1 cellular context compared by ENCODE assay signal in the genomic region with DNA sequence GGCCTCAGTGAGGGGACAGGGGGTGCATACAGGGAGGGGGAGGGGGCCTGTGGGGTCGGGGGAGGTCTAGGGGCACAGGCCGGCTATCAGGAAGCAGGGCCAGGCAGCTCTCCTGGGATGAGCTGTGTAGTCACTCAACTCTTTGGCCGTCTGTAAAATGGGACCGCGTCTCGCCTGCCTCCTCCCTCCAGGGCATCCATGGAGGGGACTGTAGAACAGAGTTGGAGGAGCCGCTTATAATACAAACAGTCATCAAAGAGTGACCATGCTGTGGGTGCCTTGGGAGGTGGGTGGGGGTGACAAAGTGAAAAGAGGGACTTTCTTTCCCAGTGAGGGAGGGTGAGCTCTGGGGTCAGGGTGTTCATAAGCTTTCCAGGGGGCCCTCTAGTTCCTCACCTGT.
TF ChIP-seq lines count a peak whose summit lies in the region.

No MANE protein-coding gene starts in this region.

TF ChIP-seq in GM23338, 12 proteins besides CTCF, POLR2A, EP300 and RAD21 (continued from another document):
- TF ChIP-seq REST (IDR thresholded peaks at IDR 0.05; ENCODE audit: unreplicated experiment) (no peak), CREB1 (CRISPR knock-in tag; IDR thresholded peaks at IDR 0.05; ENCODE audit: low read depth) (no peak), STAT1 (IDR thresholded peaks at IDR 0.05; ENCODE audit: unreplicated experiment) (no peak), EZH2phosphoT487 (IDR thresholded peaks at IDR 0.05; ENCODE audit: unreplicated experiment) (no peak)
- TF ChIP-seq, protein P1, sequence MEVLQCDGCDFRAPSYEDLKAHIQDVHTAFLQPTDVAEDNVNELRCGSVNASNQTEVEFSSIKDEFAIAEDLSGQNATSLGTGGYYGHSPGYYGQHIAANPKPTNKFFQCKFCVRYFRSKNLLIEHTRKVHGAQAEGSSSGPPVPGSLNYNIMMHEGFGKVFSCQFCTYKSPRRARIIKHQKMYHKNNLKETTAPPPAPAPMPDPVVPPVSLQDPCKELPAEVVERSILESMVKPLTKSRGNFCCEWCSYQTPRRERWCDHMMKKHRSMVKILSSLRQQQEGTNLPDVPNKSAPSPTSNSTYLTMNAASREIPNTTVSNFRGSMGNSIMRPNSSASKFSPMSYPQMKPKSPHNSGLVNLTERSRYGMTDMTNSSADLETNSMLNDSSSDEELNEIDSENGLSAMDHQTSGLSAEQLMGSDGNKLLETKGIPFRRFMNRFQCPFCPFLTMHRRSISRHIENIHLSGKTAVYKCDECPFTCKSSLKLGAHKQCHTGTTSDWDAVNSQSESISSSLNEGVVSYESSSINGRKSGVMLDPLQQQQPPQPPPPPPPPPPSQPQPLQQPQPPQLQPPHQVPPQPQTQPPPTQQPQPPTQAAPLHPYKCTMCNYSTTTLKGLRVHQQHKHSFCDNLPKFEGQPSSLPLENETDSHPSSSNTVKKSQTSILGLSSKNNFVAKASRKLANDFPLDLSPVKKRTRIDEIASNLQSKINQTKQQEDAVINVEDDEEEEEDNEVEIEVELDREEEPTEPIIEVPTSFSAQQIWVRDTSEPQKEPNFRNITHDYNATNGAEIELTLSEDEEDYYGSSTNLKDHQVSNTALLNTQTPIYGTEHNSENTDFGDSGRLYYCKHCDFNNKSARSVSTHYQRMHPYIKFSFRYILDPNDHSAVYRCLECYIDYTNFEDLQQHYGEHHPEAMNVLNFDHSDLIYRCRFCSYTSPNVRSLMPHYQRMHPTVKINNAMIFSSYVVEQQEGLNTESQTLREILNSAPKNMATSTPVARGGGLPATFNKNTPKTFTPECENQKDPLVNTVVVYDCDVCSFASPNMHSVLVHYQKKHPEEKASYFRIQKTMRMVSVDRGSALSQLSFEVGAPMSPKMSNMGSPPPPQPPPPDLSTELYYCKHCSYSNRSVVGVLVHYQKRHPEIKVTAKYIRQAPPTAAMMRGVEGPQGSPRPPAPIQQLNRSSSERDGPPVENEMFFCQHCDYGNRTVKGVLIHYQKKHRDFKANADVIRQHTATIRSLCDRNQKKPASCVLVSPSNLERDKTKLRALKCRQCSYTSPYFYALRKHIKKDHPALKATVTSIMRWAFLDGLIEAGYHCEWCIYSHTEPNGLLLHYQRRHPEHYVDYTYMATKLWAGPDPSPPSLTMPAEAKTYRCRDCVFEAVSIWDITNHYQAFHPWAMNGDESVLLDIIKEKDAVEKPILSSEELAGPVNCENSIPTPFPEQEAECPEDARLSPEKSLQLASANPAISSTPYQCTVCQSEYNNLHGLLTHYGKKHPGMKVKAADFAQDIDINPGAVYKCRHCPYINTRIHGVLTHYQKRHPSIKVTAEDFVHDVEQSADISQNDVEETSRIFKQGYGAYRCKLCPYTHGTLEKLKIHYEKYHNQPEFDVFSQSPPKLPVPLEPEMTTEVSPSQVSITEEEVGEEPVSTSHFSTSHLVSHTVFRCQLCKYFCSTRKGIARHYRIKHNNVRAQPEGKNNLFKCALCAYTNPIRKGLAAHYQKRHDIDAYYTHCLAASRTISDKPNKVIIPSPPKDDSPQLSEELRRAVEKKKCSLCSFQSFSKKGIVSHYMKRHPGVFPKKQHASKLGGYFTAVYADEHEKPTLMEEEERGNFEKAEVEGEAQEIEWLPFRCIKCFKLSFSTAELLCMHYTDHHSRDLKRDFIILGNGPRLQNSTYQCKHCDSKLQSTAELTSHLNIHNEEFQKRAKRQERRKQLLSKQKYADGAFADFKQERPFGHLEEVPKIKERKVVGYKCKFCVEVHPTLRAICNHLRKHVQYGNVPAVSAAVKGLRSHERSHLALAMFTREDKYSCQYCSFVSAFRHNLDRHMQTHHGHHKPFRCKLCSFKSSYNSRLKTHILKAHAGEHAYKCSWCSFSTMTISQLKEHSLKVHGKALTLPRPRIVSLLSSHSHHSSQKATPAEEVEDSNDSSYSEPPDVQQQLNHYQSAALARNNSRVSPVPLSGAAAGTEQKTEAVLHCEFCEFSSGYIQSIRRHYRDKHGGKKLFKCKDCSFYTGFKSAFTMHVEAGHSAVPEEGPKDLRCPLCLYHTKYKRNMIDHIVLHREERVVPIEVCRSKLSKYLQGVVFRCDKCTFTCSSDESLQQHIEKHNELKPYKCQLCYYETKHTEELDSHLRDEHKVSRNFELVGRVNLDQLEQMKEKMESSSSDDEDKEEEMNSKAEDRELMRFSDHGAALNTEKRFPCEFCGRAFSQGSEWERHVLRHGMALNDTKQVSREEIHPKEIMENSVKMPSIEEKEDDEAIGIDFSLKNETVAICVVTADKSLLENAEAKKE (CRISPR knock-in tag; IDR thresholded peaks at IDR 0.05) = no peak
